Comparison of ENCODE assay signal across 23 cellular contexts in genomic region chr12:42222724-42223123, GRCh38.
"Had no signal": no experiment of that assay in that cellular context is flagged by ENCODE, and none has a peak within 500 bp of the region (broad histone marks: within the 10 kb centered on the region; RNA-seq: fewer than 3 reads in every experiment).

No MANE protein-coding gene starts in this region.

- H3K9me3 Mint-ChIP-seq: dendritic cell treated with granulocyte-macrophage colony-stimulating factor and Interleukin-4, amounts not matched to agents 40 ng/mL and 50 ng/mL, for 4 days had no signal

- H3K27me3 Mint-ChIP-seq: dendritic cell treated with granulocyte-macrophage colony-stimulating factor and Interleukin-4, amounts not matched to agents 40 ng/mL and 50 ng/mL, for 4 days; naive B cell; naive thymus-derived CD8-positive, alpha-beta T cell had no signal

- H2AFZ ChIP-seq: hepatocyte had no signal

- H3K27ac ChIP-seq: colonic mucosa, esophagus muscularis mucosa, foreskin keratinocyte, gastroesophageal sphincter, heart left ventricle, hepatocyte, left lung, lower lobe of right lung had no signal

- H3K4me2 ChIP-seq: hepatocyte had no signal

- ATAC-seq: foreskin keratinocyte; gastroesophageal sphincter; heart left ventricle; left cardiac atrium; left lung; left ventricle myocardium superior; lower lobe of right lung; mucosa of descending colon; naive thymus-derived CD8-positive, alpha-beta T cell had no signal

- FAIRE-seq: endothelial cell of umbilical vein, frontal cortex had no signal

- H3K27ac Mint-ChIP-seq: dendritic cell treated with granulocyte-macrophage colony-stimulating factor and Interleukin-4, amounts not matched to agents 40 ng/mL and 50 ng/mL, for 4 days; mesothelial cell of epicardium had no signal

- H3K27me3 ChIP-seq: colonic mucosa, esophagus muscularis mucosa, foreskin keratinocyte, gastroesophageal sphincter, heart left ventricle, hepatocyte, left lung had no signal

- H3K4me3 Mint-ChIP-seq: dendritic cell treated with granulocyte-macrophage colony-stimulating factor and Interleukin-4, amounts not matched to agents 40 ng/mL and 50 ng/mL, for 4 days; immature natural killer cell; mesothelial cell of epicardium; naive B cell had no signal

- H3K4me1 ChIP-seq: colonic mucosa, esophagus muscularis mucosa, foreskin keratinocyte, gastroesophageal sphincter, lower lobe of right lung had no signal

- H3K9me3 ChIP-seq: colonic mucosa, esophagus muscularis mucosa, gastroesophageal sphincter, heart left ventricle, left lung, lower lobe of right lung, mucosa of descending colon had no signal

- H3K4me3 ChIP-seq: colonic mucosa, esophagus muscularis mucosa, gastroesophageal sphincter, heart left ventricle, hepatocyte, left lung, lower lobe of right lung, mucosa of descending colon had no signal

- DNase-seq: colonic mucosa; cortex of kidney; effector CD8-positive, alpha-beta T cell; foreskin keratinocyte; heart left ventricle; hypothalamus; immature natural killer cell; islet precursor cell; left cardiac atrium; left lung; left ventricle myocardium superior; lower lobe of right lung; mesenchymal stem cell; mucosa of descending colon; naive B cell; naive thymus-derived CD8-positive, alpha-beta T cell had no signal

- H3K36me3 ChIP-seq: colonic mucosa, esophagus muscularis mucosa, left lung, lower lobe of right lung had no signal
